Comparison of ENCODE assay signal across 8 cellular contexts in genomic region chr1:146036241-146036989, GRCh38. TPM values are rescaled to one million over a fixed set of nuclear protein-coding genes. Genes with fewer than 3 reads are reported as not detected.
DNase-seq lines count a peak whose midpoint lies in the region; ATAC-seq, FAIRE-seq and TF ChIP-seq lines count a peak whose summit lies in the region.

No MANE protein-coding gene starts in this region.

- H3K4me1 ChIP-seq in heart left ventricle (peaks cover 0 to 34% (median 7%) of the 10 kb centered on the region in 12 donors), PC-9 (replicated peaks; ENCODE audit: insufficient read depth) (no peaks in the 10 kb centered on the region), H1 (replicated peaks in 1 of 4; ENCODE audit: control insufficient read depth in 3 of 4, insufficient read depth in 4 of 4, low read length in 3 of 4) (peaks cover 0 to 3% (median 0%) of the 10 kb centered on the region in 4 experiments; a peak in 1 of 7 replicates), pancreas (peaks cover 7 to 9% (median 7%) of the 10 kb centered on the region in 3 donors)

- H4K8ac ChIP-seq in H1 (ENCODE audit: extremely low read depth, insufficient read depth, low read length) = no peak overlapping the region

- no peak overlapping the region for H3K4ac ChIP-seq in H1 (replicated peaks; ENCODE audit: insufficient read length, low read depth, low read length)

- H3K9me3 ChIP-seq in heart left ventricle (no peaks in the 10 kb centered on the region), PC-9 (ENCODE audit: insufficient read depth, low read depth) (no peaks in the 10 kb centered on the region), H1 (ENCODE audit: insufficient read depth in 2 of 2, low read depth in 1 of 2, low read length in 1 of 2) (no peaks in the 10 kb centered on the region), pancreas (no peaks in the 10 kb centered on the region)

- no peak overlapping the region for H3K18ac ChIP-seq in H1 (ENCODE audit: extremely low read depth, low read length)

- FAIRE-seq in H1 (lab: Jason Lieb, UNC) = no peak
- no peak for FAIRE-seq in pancreas (lab: Jason Lieb, UNC)

- CTCF ChIA-PET in PC-9 (lab: Charles Lee) = no interaction called here
- CTCF ChIA-PET in H1 (lab: Charles Lee; ENCODE audit: partially characterized antibody) = interaction anchor here (0.9 to 9.2 kb wide), 6 partner anchors 17 to 145 kb away, joined by 3 to 55 read pairs (median 4); no protein-coding TSS in a partner anchor

- H3F3A ChIP-seq in PC-9 (ENCODE audit: insufficient read depth, low read depth) = peaks cover 39% of the 10 kb centered on the region

- H3K27ac ChIP-seq in heart left ventricle = peak overlapping the region in 10 of 12 donors; percentile 10 to 92 (median 86)
- 0 out of 2 replicates have a peak overlapping the region, but pooled peaks have one; percentile 9 for H3K27ac ChIP-seq in PC-9
- H3K27ac ChIP-seq in H1 (ENCODE audit: low read depth, low read length) = no peak overlapping the region
- peak overlapping the region in 3 of 4 donors; percentile 48 to 84 (median 75) for H3K27ac ChIP-seq in pancreas

- H4K20me1 ChIP-seq in PC-9 (ENCODE audit: insufficient read depth) (peaks cover 6% of the 10 kb centered on the region; the same call in 1 of the 2 replicates), H1 (replicated peaks in 1 of 2; ENCODE audit: control insufficient read depth in 1 of 2, insufficient read depth in 2 of 2, low read length in 2 of 2) (no peaks in the 10 kb centered on the region)

- H3K4me3 ChIP-seq in heart left ventricle (peak overlapping the region in 11 of 12 donors; percentile 10 to 85 (median 68)), PC-9 (peak overlapping the region; percentile 74), H1 (ENCODE audit: extremely low read depth in 1 of 4, insufficient read depth in 2 of 4, low read depth in 3 of 4, low read length in 4 of 4) (peak overlapping the region; percentile 53 to 86 (median 64)), pancreas (peak overlapping the region in 3 of 4 donors; percentile 1 to 54 (median 19))

- no peak for TF ChIP-seq RAD21 in H1 (IDR thresholded peaks at IDR 0.05 in 1 of 2, conservative IDR thresholded peaks at IDR 0.05 in 1 of 2; ENCODE audit: low read depth in 2 of 2, low read length in 2 of 2)

- no peaks in the 10 kb centered on the region for H3K27me3 ChIP-seq in heart left ventricle
- H3K27me3 ChIP-seq in PC-9 (ENCODE audit: insufficient read depth, low read depth) = no peaks in the 10 kb centered on the region
- H3K27me3 ChIP-seq in H1 (replicated peaks in 1 of 4; ENCODE audit: control insufficient read depth in 3 of 4, extremely low read depth in 1 of 4, insufficient read depth in 3 of 4, low read length in 3 of 4) = no peaks in the 10 kb centered on the region
- H3K27me3 ChIP-seq in pancreas = no peaks in the 10 kb centered on the region

- H2BK15ac ChIP-seq in H1 (ENCODE audit: low read length) = no peak overlapping the region

- H2BK12ac ChIP-seq in H1 (ENCODE audit: low read depth, low read length) = no peak overlapping the region

- TF ChIP-seq CTCF in heart left ventricle (IDR thresholded peaks at IDR 0.05) = no peak
- TF ChIP-seq CTCF in PC-9 (conservative IDR thresholded peaks at IDR 0.05) = no peak
- TF ChIP-seq CTCF in H1 (IDR thresholded peaks at IDR 0.05; ENCODE audit: control extremely low read depth in 1 of 3, insufficient read depth in 1 of 3, low read depth in 1 of 3, low read length in 3 of 3) = no peak
- TF ChIP-seq CTCF in pancreas (IDR thresholded peaks at IDR 0.05) = no peak

- H3K23ac ChIP-seq in H1 (ENCODE audit: insufficient read length) = no peak overlapping the region

- no TSS peak for BruUV-seq in PC-9 (replicated peaks; lab: Mats Ljungman, UMichigan)

- TF ChIP-seq EP300 in H1 (IDR thresholded peaks at IDR 0.05; ENCODE audit: borderline replicate concordance in 1 of 2, low read depth in 2 of 2, low read length in 2 of 2) = no peak

- H2BK20ac ChIP-seq in H1 (ENCODE audit: low read length) = no peak overlapping the region

- no peak overlapping the region for H2AK5ac ChIP-seq in H1 (ENCODE audit: low read depth, low read length)

- H3K4me2 ChIP-seq in PC-9 = peak overlapping the region; percentile 82
- H3K4me2 ChIP-seq in H1 (ENCODE audit: insufficient read depth in 1 of 2, low read depth in 2 of 2, low read length in 2 of 2) = peak overlapping the region; percentile 69 to 75

- intact Hi-C loops in heart left ventricle (cut with DNase I) = no loop called here
- intact Hi-C loops in left ventricle myocardium superior (cut with micrococcal nuclease) = no loop called here
- intact Hi-C loops in PC-9 (cut with micrococcal nuclease; ENCODE audit: unreplicated experiment) = loop anchor here (2.0 to 5.0 kb wide), 3 partner anchors 58 to 179 kb away; partner anchors contain the start of genes PIAS3 and RBM8A
- intact Hi-C loops in pancreas (cut with DNase I) = no loop called here
- intact Hi-C loops in head of caudate nucleus (cut with DNase I) = no loop called here

- H3K9ac ChIP-seq in H1 (replicated peaks in 1 of 4; ENCODE audit: extremely low read depth in 1 of 4, low read depth in 3 of 4, low read length in 3 of 4) = no peak overlapping the region

- peak overlapping the region; percentile 37; the same call in 1 of the 2 replicates for H2AFZ ChIP-seq in PC-9
- H2AFZ ChIP-seq in H1 (ENCODE audit: low read length) = no peak overlapping the region

- 5 to 8% (median 6%) methylated on average over 10 of the region's 10 CpGs for WGBS in heart left ventricle, 4 donors
- WGBS in H1 (ENCODE audit: extremely low coverage in 1 of 2, insufficient coverage in 1 of 2, insufficient read length in 1 of 2, insufficient replicate concordance in 2 of 2, low coverage in 1 of 2, low lambda C conversion rate in 2 of 2, missing lambda C conversion rate in 1 of 2), 2 experiments = 22% methylated on average over 10 of the region's 10 CpGs; no CpG with 5 or more reads in 1 of the 2 experiments
- WGBS in pancreas, 2 donors = 4 to 6% methylated on average over 10 of the region's 10 CpGs

- no peaks in the 10 kb centered on the region for H3K9me2 ChIP-seq in PC-9 (ENCODE audit: insufficient read depth)

- H3K79me1 ChIP-seq in H1 (ENCODE audit: low read depth, low read length) = no peaks in the 10 kb centered on the region

- H3K56ac ChIP-seq in H1 (replicated peaks; ENCODE audit: insufficient read length, low read depth, low read length) = no peak overlapping the region

- DNase-seq in heart left ventricle (no peak), left ventricle myocardium superior (no peak), PC-9 (no peak), H1 (ENCODE audit: low read depth in 1 of 2, low spot score in 2 of 2) (no peak), pancreas (no peak), head of caudate nucleus (no peak)

- H3K79me2 ChIP-seq in PC-9 (ENCODE audit: low read depth) (no peaks in the 10 kb centered on the region), H1 (ENCODE audit: control insufficient read depth in 1 of 2, insufficient read depth in 2 of 2, low read length in 2 of 2) (no peaks in the 10 kb centered on the region)

- no peak overlapping the region for H4K91ac ChIP-seq in H1 (replicated peaks; ENCODE audit: insufficient read length, low read length)

- peaks cover 7% of the 10 kb centered on the region for H3K23me2 ChIP-seq in H1 (ENCODE audit: low read depth, low read length)

- no peak overlapping the region for H2BK5ac ChIP-seq in H1 (ENCODE audit: low read depth, low read length)

- ATAC-seq in heart left ventricle = no peak
- ATAC-seq in left ventricle myocardium superior = no peak
- no peak for ATAC-seq in pancreas
- no peak for ATAC-seq in GM19467 (IDR thresholded peaks at IDR 0.05; ENCODE audit: unreplicated experiment)
- no peak for ATAC-seq in HG02642 (IDR thresholded peaks at IDR 0.05; ENCODE audit: poor library complexity, unreplicated experiment)

- H3K36me3 ChIP-seq in heart left ventricle (no peaks in the 10 kb centered on the region), PC-9 (ENCODE audit: low read depth) (no peaks in the 10 kb centered on the region), H1 (ENCODE audit: control insufficient read depth in 2 of 4, insufficient read depth in 4 of 4, low read length in 3 of 4) (no peaks in the 10 kb centered on the region), pancreas (no peaks in the 10 kb centered on the region)

- H3K14ac ChIP-seq in H1 (ENCODE audit: insufficient read length) = no peak overlapping the region

- no peak overlapping the region for H2BK120ac ChIP-seq in H1 (replicated peaks; ENCODE audit: low read depth, low read length)

- no peak for TF ChIP-seq POLR2A in heart left ventricle (IDR thresholded peaks at IDR 0.05)
- no peak for TF ChIP-seq POLR2A in H1 (IDR thresholded peaks at IDR 0.05; ENCODE audit: control extremely low read depth in 1 of 2, low read depth in 2 of 2, low read length in 2 of 2)

- no peak overlapping the region for H4K5ac ChIP-seq in H1 (ENCODE audit: insufficient read length, low read depth, low read length)

- POLR2A ChIA-PET in PC-9 (lab: Charles Lee; ENCODE audit: unreplicated experiment) (interaction anchor here (0.6 to 0.9 kb wide), 3 partner anchors 15 to 57 kb away, joined by 4 to 7 read pairs (median 6); no protein-coding TSS in a partner anchor), H1 (lab: Charles Lee; ENCODE audit: partially characterized antibody) (interaction anchor here (0.8 to 11.6 kb wide), 10 partner anchors 9 to 113 kb away, joined by 3 to 284 read pairs (median 4); partner anchors contain the start of genes RBM8A and TXNIP)

RNA-seq across cellular contexts. Expression of gene HJV, which starts 14.9 kb away (rescaled TPM):
- 100 to 1,000 TPM in 3 of 9 donors, 10 to 100 TPM in 6; 21.8 to 125 (median 79.5) TPM for total RNA-seq in heart left ventricle
- polyA plus RNA-seq in heart left ventricle = 10 to 100 TPM in 1 of 2 donors, under 1 TPM in 1; 0.62 to 37.7 TPM
- 71.9 TPM for total RNA-seq in left ventricle myocardium superior
- total RNA-seq in PC-9 (2021) = not detected in 2 replicates
- total RNA-seq in H1 (2021; fragmentation: NEBNext Ultra II Directional; extraction: Animal tissue kit (Norgen Biotek cat#: 25700)) = 0.32 and 0.46 TPM in 2 replicates
- polyA plus RNA-seq in H1 (2011; rRNA removed) = 0.42 and 0.70 TPM in 2 replicates
- polyA plus RNA-seq in H1 (2011; cell fraction: cytosol; rRNA removed) = 0.58 TPM
- 0.37 TPM for polyA plus RNA-seq in H1 (2011; cell fraction: nucleus; rRNA removed)
- 0.15 to 0.51 TPM (median 0.34 TPM) in 4 replicates for polyA plus RNA-seq in H1 (2012, experiment 1 of 2)
- polyA plus RNA-seq in H1 (2012, experiment 2 of 2) = 0.14 TPM
- polyA plus RNA-seq in H1 (2013, experiment 1 of 2) = 0.20 TPM
- polyA plus RNA-seq in H1 (2013, experiment 2 of 2) = 0.18 TPM
- 0.47 and 0.63 TPM in 2 replicates for polyA minus RNA-seq in H1 (2011; rRNA and poly(A)+ RNA removed)
- not detected for polyA minus RNA-seq in H1 (2011; cell fraction: cytosol; rRNA and poly(A)+ RNA removed)
- not detected for polyA minus RNA-seq in H1 (2011; cell fraction: nucleus; rRNA and poly(A)+ RNA removed)
- not detected for total RNA-seq in pancreas
- under 1 TPM in 1 of 2 donors, not detected in 1; 0.07 TPM for polyA plus RNA-seq in pancreas

RNA-seq across cellular contexts. Expression of gene TXNIP, which starts 40.0 kb away (rescaled TPM):
- 1,000 to 10,000 TPM in 4 of 9 donors, 100 to 1,000 TPM in 5; 489 to 1,925 (median 1,000) TPM for total RNA-seq in heart left ventricle
- 100 to 1,000 TPM; 222 to 597 TPM for polyA plus RNA-seq in heart left ventricle
- 954 TPM for total RNA-seq in left ventricle myocardium superior
- 95.7 and 131 TPM in 2 replicates for total RNA-seq in PC-9 (2021)
- 10.3 and 12.3 TPM in 2 replicates for total RNA-seq in H1 (2021; fragmentation: NEBNext Ultra II Directional; extraction: Animal tissue kit (Norgen Biotek cat#: 25700))
- polyA plus RNA-seq in H1 (2011; rRNA removed) = 33.4 and 56.8 TPM in 2 replicates
- polyA plus RNA-seq in H1 (2011; cell fraction: cytosol; rRNA removed) = 50.4 TPM
- 73.4 TPM for polyA plus RNA-seq in H1 (2011; cell fraction: nucleus; rRNA removed)
- polyA plus RNA-seq in H1 (2012, experiment 1 of 2) = 14.6 to 27.3 TPM (median 22.1 TPM) in 4 replicates
- polyA plus RNA-seq in H1 (2012, experiment 2 of 2) = 4.6 TPM
- 9.4 TPM for polyA plus RNA-seq in H1 (2013, experiment 1 of 2)
- polyA plus RNA-seq in H1 (2013, experiment 2 of 2) = 8.5 TPM
- polyA minus RNA-seq in H1 (2011; rRNA and poly(A)+ RNA removed) = 91.1 and 129 TPM in 2 replicates
- 56.7 TPM for polyA minus RNA-seq in H1 (2011; cell fraction: cytosol; rRNA and poly(A)+ RNA removed)
- polyA minus RNA-seq in H1 (2011; cell fraction: nucleus; rRNA and poly(A)+ RNA removed) = 171 TPM
- total RNA-seq in pancreas = 100 to 1,000 TPM; 167 to 491 (median 295) TPM
- polyA plus RNA-seq in pancreas = 100 to 1,000 TPM; 105 to 224 TPM

Comparison
In these comparisons a context has a peak if more than half of its experiments do, and no peak if none do; other contexts are left out.
1. H3K4me3 ChIP-seq: peak in every context shown above with its lines; median percentile 74 in PC-9; 68 in heart left ventricle; 64 in H1; 19 in pancreas.
2. RNA of gene HJV, which starts 14.9 kb away (total RNA-seq): 21.8 to 125 TPM in heart left ventricle and 71.9 TPM in left ventricle myocardium superior (single experiment); 0.32 to 0.46 TPM in H1, not detected in PC-9 and not detected in pancreas; every median in the first group is over 10 times any median in the second.